In the genomic region with DNA sequence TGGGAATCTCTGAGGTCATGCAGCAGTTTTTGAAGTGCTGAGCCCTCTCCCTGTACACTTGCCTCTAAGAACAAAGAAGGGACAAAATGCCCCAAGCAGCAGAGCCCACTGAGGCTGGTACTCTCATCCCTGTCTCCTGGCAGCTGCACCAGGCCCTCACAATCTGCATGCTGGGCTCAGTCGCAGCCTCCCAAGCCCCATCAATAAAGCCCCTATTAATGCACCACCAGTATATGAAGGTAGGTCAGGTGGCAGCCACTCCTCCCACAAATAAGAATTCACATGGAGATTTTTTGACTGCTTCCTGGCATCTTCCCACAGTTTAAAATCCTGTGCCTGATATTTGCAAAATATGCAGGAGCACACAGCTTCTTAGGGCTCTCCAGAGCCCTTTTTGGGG, we compare ENCODE assay signal across 27 cellular contexts.
"Had no signal": no experiment of that assay in that cellular context is flagged by ENCODE, and none has a peak within 500 bp of the region (broad histone marks: within the 10 kb centered on the region; RNA-seq: fewer than 3 reads in every experiment).

No MANE protein-coding gene starts in this region.

- H3K4me3 ChIP-seq: adrenal gland, body of pancreas, colonic mucosa, esophagus squamous epithelium had no signal

- DNase-seq: activated CD4-positive, alpha-beta memory T cell treated with anti-CD3 and anti-CD28 coated beads for 36 hours; activated CD4-positive, alpha-beta T cell treated with anti-CD3 and anti-CD28 coated beads for 36 hours; activated CD4-positive, alpha-beta T cell treated with anti-CD3 and anti-CD28 coated beads, Interleukin-2, amount 10 ng/mL, durations not matched to agents 24 days and 14 days; activated CD4-positive, CD25-positive, alpha-beta regulatory T cell; activated CD4-positive, CD25-positive, alpha-beta regulatory T cell treated with anti-CD3 and anti-CD28 coated beads, Interleukin-2, amount 50 U/mL, for 72 hours; activated CD8-positive, alpha-beta memory T cell treated with anti-CD3 and anti-CD28 coated beads, Interleukin-2, amount 10 ng/mL, durations not matched to agents 7 days and 5 days; activated CD8-positive, alpha-beta memory T cell treated with anti-CD3 and anti-CD28 coated beads, Interleukin-2, amount 50 U/mL, for 4 hours; activated CD8-positive, alpha-beta T cell treated with anti-CD3 and anti-CD28 coated beads, Interleukin-2, amount 10 ng/mL, durations not matched to agents 7 days and 5 days; activated effector memory CD4-positive, alpha-beta T cell treated with anti-CD3 and anti-CD28 coated beads, Interleukin-2, amount 50 U/mL, for 16 hours; activated naive CD4-positive, alpha-beta T cell treated with anti-CD3 and anti-CD28 coated beads for 36 hours; activated naive CD8-positive, alpha-beta T cell treated with anti-CD3 and anti-CD28 coated beads for 36 hours; activated naive CD8-positive, alpha-beta T cell treated with anti-CD3 and anti-CD28 coated beads, Interleukin-2, amount 50 U/mL, for 24 hours; activated T-cell treated with anti-CD3 and anti-CD28 coated beads, Interleukin-2, amount 50 U/mL, for 1 hour; activated T-cell treated with anti-CD3 and anti-CD28 coated beads, Interleukin-2, amount 50 U/mL, for 48 hours; adrenal gland; amygdala; aorta; body of pancreas; central memory CD4-positive, alpha-beta T cell; cerebellar nuclear complex; colonic mucosa; effector CD8-positive, alpha-beta T cell; esophagus squamous epithelium; head of caudate nucleus; T-helper 1 cell; T-helper 2 cell had no signal

- ATAC-seq: activated CD4-positive, alpha-beta T cell treated with anti-CD3 and anti-CD28 coated beads for 36 hours; activated CD8-positive, alpha-beta memory T cell treated with anti-CD3 and anti-CD28 coated beads, Interleukin-2, amount 10 ng/mL, durations not matched to agents 7 days and 5 days; activated CD8-positive, alpha-beta T cell treated with anti-CD3 and anti-CD28 coated beads, Interleukin-2, amount 10 ng/mL, durations not matched to agents 7 days and 5 days; activated naive CD8-positive, alpha-beta T cell treated with anti-CD3 and anti-CD28 coated beads, Interleukin-2, amount 50 U/mL, for 24 hours; body of pancreas had no signal

- H3K36me3 ChIP-seq: adrenal gland, colonic mucosa, esophagus squamous epithelium had no signal

- H3K9me3 ChIP-seq: adrenal gland, body of pancreas, colonic mucosa, esophagus squamous epithelium had no signal

- H3K4me1 ChIP-seq: adrenal gland, body of pancreas, colonic mucosa, esophagus squamous epithelium had no signal

- H3K27ac ChIP-seq: adrenal gland, body of pancreas, colonic mucosa, epithelial cell of prostate, esophagus squamous epithelium had no signal

- H3K27me3 ChIP-seq: adrenal gland, body of pancreas, colonic mucosa, esophagus squamous epithelium had no signal
